In the genomic region with DNA sequence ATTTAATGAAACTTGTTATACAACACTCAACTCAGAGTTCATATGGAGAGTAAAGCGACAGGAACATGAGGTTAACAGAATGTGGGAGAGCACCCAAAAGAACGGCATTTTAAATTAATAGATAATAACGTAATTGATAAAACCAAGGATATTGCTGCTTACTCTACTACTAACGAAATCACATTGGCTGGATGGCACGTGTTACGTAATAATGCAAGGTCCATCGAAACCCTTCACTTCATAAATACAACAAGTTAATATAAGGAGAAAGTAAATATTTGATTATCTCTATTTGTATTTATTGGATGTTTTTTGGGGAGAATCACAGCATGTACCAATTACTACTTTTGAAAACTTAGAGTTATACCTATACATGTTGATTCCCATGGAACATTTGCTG, we compare ENCODE assay signal across 15 cellular contexts. TPM values are rescaled to one million over a fixed set of nuclear protein-coding genes. Genes with fewer than 3 reads are reported as not detected.
DNase-seq lines count a peak whose midpoint lies in the region; FAIRE-seq and TF ChIP-seq lines count a peak whose summit lies in the region.
"Had no signal": no experiment of that assay in that cellular context is flagged by ENCODE, and none has a peak within 500 bp of the region (broad histone marks: within the 10 kb centered on the region; RNA-seq: fewer than 3 reads in every experiment).

No MANE protein-coding gene starts in this region.

- H3K9ac ChIP-seq in HUES48 (ENCODE audit: low read depth, low read length) (no peak overlapping the region), mucosa of rectum (ENCODE audit: low read depth in 1 of 2, low read length in 2 of 2) (no peak overlapping the region)

- H3K27me3 ChIP-seq in HUES48 (ENCODE audit: control insufficient read depth, insufficient read depth, low read length) (peaks cover 27% of the 10 kb centered on the region), mucosa of rectum (ENCODE audit: control insufficient read depth in 2 of 2, insufficient read depth in 2 of 2, low read length in 2 of 2) (peaks cover 8 to 10% of the 10 kb centered on the region in 2 donors), suprapubic skin (peaks cover 46% of the 10 kb centered on the region)

- no peak for FAIRE-seq in RCC 7860 (lab: Jason Lieb, UNC)

- no peaks in the 10 kb centered on the region for H3K36me3 ChIP-seq in HUES48 (ENCODE audit: control insufficient read depth, insufficient read depth, low read length)
- H3K36me3 ChIP-seq in mucosa of rectum (ENCODE audit: control insufficient read depth in 2 of 2, insufficient read depth in 2 of 2, low read length in 2 of 2) = no peaks in the 10 kb centered on the region
- H3K36me3 ChIP-seq in suprapubic skin = no peaks in the 10 kb centered on the region

- H3K27ac ChIP-seq in HUES48 (ENCODE audit: low read depth, low read length) = no peak overlapping the region
- peak overlapping the region; percentile 65 to 96 for H3K27ac ChIP-seq in coronary artery
- no peak overlapping the region for H3K27ac ChIP-seq in mucosa of rectum (ENCODE audit: low read depth in 2 of 2, low read length in 2 of 2)
- no peak overlapping the region for H3K27ac ChIP-seq in suprapubic skin

- TF ChIP-seq EP300 in suprapubic skin (IDR thresholded peaks at IDR 0.05) = no peak

- no peak for TF ChIP-seq POLR2A in suprapubic skin (IDR thresholded peaks at IDR 0.05)

- H3K4me1 ChIP-seq in HUES48 (ENCODE audit: control insufficient read depth, insufficient read depth, low read length) = peaks cover 48% of the 10 kb centered on the region
- peaks cover 0 to 8% of the 10 kb centered on the region in 2 donors for H3K4me1 ChIP-seq in mucosa of rectum (ENCODE audit: control insufficient read depth in 2 of 2, insufficient read depth in 2 of 2, low read length in 2 of 2)
- H3K4me1 ChIP-seq in suprapubic skin = peaks cover 20% of the 10 kb centered on the region

- no peak for DNase-seq in coronary artery (ENCODE audit: low spot score)
- no peak for DNase-seq in suprapubic skin (ENCODE audit: low spot score in 2 of 2)
- DNase-seq in activated gamma-delta T cell (lab: John Stamatoyannopoulos, UW) = no peak
- DNase-seq in RCC 7860 (ENCODE audit: low spot score) = no peak
- DNase-seq in mucosa of gallbladder (ENCODE audit: low spot score) = no peak
- DNase-seq in T-helper 9 cell = no peak
- DNase-seq: activated CD4-positive, alpha-beta memory T cell treated with anti-CD3 and anti-CD28 coated beads, Interleukin-2, amount 10 ng/mL, durations not matched to agents 7 days and 5 days; CD4-positive, alpha-beta T cell; GDM1; glutamatergic neuron; NCI-H187; NCI-H526 treated with DMSO at 0.1 percent for 48 hours had no signal

- TF ChIP-seq CTCF in coronary artery (IDR thresholded peaks at IDR 0.05) (no peak), suprapubic skin (IDR thresholded peaks at IDR 0.05) (no peak)

- 71% methylated on average over 7 of the region's 7 CpGs for WGBS in suprapubic skin

- H3K4me3 ChIP-seq in HUES48 (ENCODE audit: low read depth, low read length) (peak overlapping the region; percentile 90), coronary artery (peak overlapping the region; percentile 79), mucosa of rectum (ENCODE audit: low read length in 2 of 2) (peak overlapping the region; percentile 70 to 76), suprapubic skin (peak overlapping the region; percentile 52)

- H3K9me3 ChIP-seq in HUES48 (ENCODE audit: control insufficient read depth, insufficient read depth, low read length) (no peaks in the 10 kb centered on the region), mucosa of rectum (ENCODE audit: control insufficient read depth in 2 of 2, low read length in 2 of 2) (no peaks in the 10 kb centered on the region), suprapubic skin (no peaks in the 10 kb centered on the region)

RNA-seq across cellular contexts. Expression of a gene that starts 1.5 kb away (rescaled TPM):
- total RNA-seq in suprapubic skin = 1 to 10 TPM; 1.2 to 6.5 (median 2.7) TPM
- total RNA-seq in mucosa of gallbladder = 28.3 TPM
- total RNA-seq: activated CD4-positive, alpha-beta memory T cell treated with anti-CD3 and anti-CD28 coated beads, Interleukin-2, amount 10 ng/mL, durations not matched to agents 7 days and 5 days; activated T-helper 2 cell treated with anti-CD3 and anti-CD28 coated beads, Interferon-gamma antibody, Interleukin-2, Interleukin-4, amounts not matched to agents 10 μg/mL and 5 μg/mL and 100 μg/mL, durations not matched to agents 14 hours and 24 hours and 36 hours had no signal

Comparison
In these comparisons a context has a peak if more than half of its experiments do, and no peak if none do; other contexts are left out.
1. H3K27ac ChIP-seq: peak in coronary artery (2 of 2); none in HUES48 (single experiment), mucosa of rectum (0 of 2) and suprapubic skin (single experiment).
2. Peak in every context shown above with its lines, with median percentiles within 50 percentile points of each other: H3K4me3 ChIP-seq.